In genomic region chr20:23585808-23586734, GRCh38 we compare ENCODE assay signal across 1 cellular context.
TF ChIP-seq lines count a peak whose summit lies in the region.

No MANE protein-coding gene starts in this region.

TF ChIP-seq in HepG2, 621 proteins besides CTCF, POLR2A, EP300 and RAD21 (continued from another document and continues in another):
- TF ChIP-seq ZNF687 (CRISPR knock-in tag; IDR thresholded peaks at IDR 0.05), result peak; percentile 75
- no peak for TF ChIP-seq DDIT3 (CRISPR knock-in tag; IDR thresholded peaks at IDR 0.05)
- no peak for TF ChIP-seq PHB2 (IDR thresholded peaks at IDR 0.05; ENCODE audit: partially characterized antibody)
- peak; percentile 62 for TF ChIP-seq MED1 (CRISPR knock-in tag; IDR thresholded peaks at IDR 0.05)
- TF ChIP-seq PAX8 (CRISPR knock-in tag; IDR thresholded peaks at IDR 0.05; ENCODE audit: borderline replicate concordance), result no peak; the same call in 1 of the 2 replicates
- TF ChIP-seq ZNF256 (CRISPR knock-in tag; conservative IDR thresholded peaks at IDR 0.05), result peak; percentile 74; the same call in 1 of the 2 replicates
- TF ChIP-seq ZNF580 (CRISPR knock-in tag; IDR thresholded peaks at IDR 0.05; ENCODE audit: borderline replicate concordance, low read depth), result peak; percentile 78
- TF ChIP-seq CBX5 (CRISPR knock-in tag; IDR thresholded peaks at IDR 0.05; ENCODE audit: borderline replicate concordance), result no peak; the same call in 1 of the 2 replicates
- 0 out of 2 replicates have a peak, but pooled peaks have one; percentile 60 for TF ChIP-seq ZNF572 (CRISPR knock-in tag; IDR thresholded peaks at IDR 0.05)
- TF ChIP-seq ZNF501 (CRISPR knock-in tag; IDR thresholded peaks at IDR 0.05), result peak; percentile 7; the same call in 1 of the 2 replicates
- TF ChIP-seq SMAD1 (CRISPR knock-in tag; IDR thresholded peaks at IDR 0.05; ENCODE audit: borderline replicate concordance, low read depth), result no peak; the same call in 1 of the 2 replicates
- TF ChIP-seq POLR2AphosphoS2 (IDR thresholded peaks at IDR 0.05; ENCODE audit: low read depth, low read length), result no peak
- peak; percentile 57; the same call in 1 of the 2 replicates for TF ChIP-seq ZNF550 (CRISPR knock-in tag; IDR thresholded peaks at IDR 0.05; ENCODE audit: borderline replicate concordance)
- TF ChIP-seq STAT5B (CRISPR knock-in tag; IDR thresholded peaks at IDR 0.05), result no peak
- TF ChIP-seq ZEB1 (IDR thresholded peaks at IDR 0.05; ENCODE audit: insufficient replicate concordance, low read depth), result peak; percentile 99
- TF ChIP-seq BCL6 (CRISPR knock-in tag; IDR thresholded peaks at IDR 0.05), result peak; percentile 76
- no peak for TF ChIP-seq TRAFD1 (CRISPR knock-in tag; IDR thresholded peaks at IDR 0.05; ENCODE audit: borderline replicate concordance)
- TF ChIP-seq IRF9 (CRISPR knock-in tag; IDR thresholded peaks at IDR 0.05; ENCODE audit: borderline replicate concordance), result no peak; the same call in 1 of the 2 replicates
- TF ChIP-seq ARNT (IDR thresholded peaks at IDR 0.05), result no peak
- TF ChIP-seq TSC22D2 (CRISPR knock-in tag; IDR thresholded peaks at IDR 0.05; ENCODE audit: borderline replicate concordance), result no peak
- no peak for TF ChIP-seq FOXO4 (CRISPR knock-in tag; conservative IDR thresholded peaks at IDR 0.05)
- TF ChIP-seq ZC3H13 (CRISPR knock-in tag; IDR thresholded peaks at IDR 0.05), result no peak
- TF ChIP-seq PHF21A (CRISPR knock-in tag; IDR thresholded peaks at IDR 0.05), result peak; percentile 98
- TF ChIP-seq HNF4G (IDR thresholded peaks at IDR 0.05; ENCODE audit: borderline replicate concordance, low read depth, low read length), result peak; percentile 60; the same call in 1 of the 2 replicates
- TF ChIP-seq HNF4G (CRISPR knock-in tag; IDR thresholded peaks at IDR 0.05; ENCODE audit: borderline replicate concordance, low read depth), result no peak
- TF ChIP-seq HMGXB3 (CRISPR knock-in tag; IDR thresholded peaks at IDR 0.05; ENCODE audit: borderline replicate concordance), result no peak
- peak; percentile 92; the same call in 1 of the 2 replicates for TF ChIP-seq JUN (CRISPR knock-in tag; IDR thresholded peaks at IDR 0.05)
- no peak for TF ChIP-seq YY1 (IDR thresholded peaks at IDR 0.05; ENCODE audit: insufficient read depth, insufficient replicate concordance, low read depth, low read length)
- TF ChIP-seq KDM6A (CRISPR knock-in tag; IDR thresholded peaks at IDR 0.05; ENCODE audit: low read depth), result peak; percentile 85
- no peak for TF ChIP-seq ATF5 (CRISPR knock-in tag; IDR thresholded peaks at IDR 0.05; ENCODE audit: low read depth)
- peak; percentile 24; the same call in 1 of the 2 replicates for TF ChIP-seq TMF1 (CRISPR knock-in tag; IDR thresholded peaks at IDR 0.05; ENCODE audit: low read depth)
- no peak for TF ChIP-seq BHLHE40 (IDR thresholded peaks at IDR 0.05; ENCODE audit: low read length)
- TF ChIP-seq ZNF605 (CRISPR knock-in tag; IDR thresholded peaks at IDR 0.05), result peak; percentile 65; the same call in 1 of the 2 replicates
- no peak; the same call in 1 of the 2 replicates for TF ChIP-seq NFIC (IDR thresholded peaks at IDR 0.05; ENCODE audit: low read length)
- TF ChIP-seq ZNF562 (CRISPR knock-in tag; IDR thresholded peaks at IDR 0.05; ENCODE audit: borderline replicate concordance), result no peak
- peak; percentile 1 for TF ChIP-seq ZNF589 (CRISPR knock-in tag; conservative IDR thresholded peaks at IDR 0.05)
- TF ChIP-seq PBX3 (CRISPR knock-in tag; IDR thresholded peaks at IDR 0.05; ENCODE audit: borderline replicate concordance), result no peak
- TF ChIP-seq DBP (CRISPR knock-in tag; IDR thresholded peaks at IDR 0.05; ENCODE audit: not compliant biosample characterization), result peak; percentile 59
- no peak for TF ChIP-seq ZNF274 (CRISPR knock-in tag; IDR thresholded peaks at IDR 0.05)
- no peak for TF ChIP-seq SUZ12 (IDR thresholded peaks at IDR 0.05; ENCODE audit: low read depth, low read length)
- TF ChIP-seq ZKSCAN1 (IDR thresholded peaks at IDR 0.05; ENCODE audit: low read length), result no peak
- TF ChIP-seq E2F5 (CRISPR knock-in tag; conservative IDR thresholded peaks at IDR 0.05), result no peak
- peak; percentile 81; the same call in 1 of the 2 replicates for TF ChIP-seq ZNF264 (CRISPR knock-in tag; IDR thresholded peaks at IDR 0.05)
- TF ChIP-seq ZBTB14 (CRISPR knock-in tag; IDR thresholded peaks at IDR 0.05), result no peak
- no peak for TF ChIP-seq ZNF282 (IDR thresholded peaks at IDR 0.05; ENCODE audit: partially characterized antibody)
